In genomic region chr4:48831532-48832015, GRCh38 we compare ENCODE assay signal across 8 cellular contexts. TPM values are rescaled to one million over a fixed set of nuclear protein-coding genes. Genes with fewer than 3 reads are reported as not detected.
DNase-seq lines count a peak whose midpoint lies in the region; ATAC-seq and TF ChIP-seq lines count a peak whose summit lies in the region.

No MANE protein-coding gene starts in this region.

- H3K9me3 ChIP-seq in mononuclear cell (ENCODE audit: low read depth, low read length), result no peaks in the 10 kb centered on the region

- peaks cover 20% of the 10 kb centered on the region for H3K4me1 ChIP-seq in mononuclear cell (ENCODE audit: insufficient read depth, low read length)

- H3K27me3 ChIP-seq in mononuclear cell (ENCODE audit: insufficient read depth, low read length), result peaks cover 2% of the 10 kb centered on the region

- H3K4me3 ChIP-seq in choroid plexus epithelial cell (ENCODE audit: low read depth, low read length), result peak overlapping the region; percentile 83
- peak overlapping the region; percentile 89 for H3K4me3 ChIP-seq in mononuclear cell (ENCODE audit: low read length)

- TF ChIP-seq CTCF in choroid plexus epithelial cell (conservative IDR thresholded peaks at IDR 0.05; ENCODE audit: low read depth, low read length), result no peak

- DNase-seq in NCI-H82 (lab: John Stamatoyannopoulos, UW), result peak; percentile 50
- no peak for DNase-seq in NCI-H82 treated with DMSO at 0.1 percent for 48 hours (lab: John Stamatoyannopoulos, UW; ENCODE audit: unreplicated experiment)
- peak; percentile 16 for DNase-seq in NCI-H2029 treated with DMSO at 0.1 percent for 48 hours (lab: John Stamatoyannopoulos, UW)
- peak; percentile 23 for DNase-seq in choroid plexus epithelial cell (ENCODE audit: low read depth)
- DNase-seq in GM19238 (ENCODE audit: insufficient read length, low spot score), result no peak
- DNase-seq in SKM-1 treated with dmso at 0.1 percent for 144 hours (lab: John Stamatoyannopoulos, UW; ENCODE audit: unreplicated experiment), result no peak

- no peak for ATAC-seq in HG03342 (IDR thresholded peaks at IDR 0.05; ENCODE audit: unreplicated experiment)

RNA-seq across cellular contexts. Expression of gene OCIAD1, which starts 0.7 kb away (rescaled TPM):
- 96.6 TPM for total RNA-seq in mononuclear cell

RNA-seq across cellular contexts. Expression of gene FRYL, which starts 51.5 kb away (rescaled TPM):
- 97.3 TPM for total RNA-seq in mononuclear cell

Comparison
In these comparisons a context has a peak if more than half of its experiments do, and no peak if none do; other contexts are left out.
1. DNase-seq: peak in NCI-H82 (single experiment), NCI-H2029 treated with DMSO at 0.1 percent for 48 hours (single experiment) and choroid plexus epithelial cell (single experiment); none in NCI-H82 treated with DMSO at 0.1 percent for 48 hours (single experiment), GM19238 (single experiment) and SKM-1 treated with dmso at 0.1 percent for 144 hours (single experiment).